ENCODE assay signal across 2 cellular contexts in the genomic region with DNA sequence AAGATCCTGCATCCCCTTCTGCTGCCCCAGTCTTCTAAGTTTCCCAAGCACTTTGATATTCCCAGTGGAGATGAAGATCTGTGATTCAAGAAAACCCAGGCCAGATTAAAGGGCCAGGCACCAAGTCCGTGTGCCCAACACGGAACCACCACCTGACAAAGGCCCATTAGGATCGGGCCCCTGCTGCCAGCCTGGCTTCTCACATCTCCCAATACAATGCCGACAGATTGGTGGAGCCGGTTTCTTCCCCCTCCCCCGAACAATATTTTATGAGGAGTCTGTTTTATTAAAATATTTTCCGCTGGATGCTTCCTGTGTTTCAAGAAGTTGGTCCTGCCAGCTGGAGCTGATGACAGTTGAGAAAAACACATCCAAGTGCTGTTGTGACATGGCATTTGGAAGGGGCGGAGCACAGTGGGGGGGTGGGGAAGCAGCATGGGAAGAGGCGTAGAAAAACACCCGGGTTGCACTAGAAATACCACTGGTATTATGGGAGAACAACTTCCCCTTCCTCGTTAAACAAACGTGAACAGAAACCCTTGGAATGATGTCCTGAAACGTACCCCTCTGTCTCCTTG.
TF ChIP-seq lines count a peak whose summit lies in the region.

No MANE protein-coding gene starts in this region.

TF ChIP-seq in IMR-90, 13 proteins besides CTCF, POLR2A, EP300 and RAD21:
- TF ChIP-seq ELK1 (IDR thresholded peaks at IDR 0.05; ENCODE audit: borderline replicate concordance, low read depth, low read length): no peak
- TF ChIP-seq MAZ (IDR thresholded peaks at IDR 0.05; ENCODE audit: borderline replicate concordance, low read depth, low read length): no peak
- no peak for TF ChIP-seq MAFK (IDR thresholded peaks at IDR 0.05; ENCODE audit: low read depth, low read length)
- no peak for TF ChIP-seq FOS (IDR thresholded peaks at IDR 0.05; ENCODE audit: low read depth, low read length)
- no peak for TF ChIP-seq SMC3 (IDR thresholded peaks at IDR 0.05; ENCODE audit: low read depth, low read length)

TF ChIP-seq in WTC11, 78 proteins besides CTCF, POLR2A, EP300 and RAD21:
- TF ChIP-seq, protein P1, sequence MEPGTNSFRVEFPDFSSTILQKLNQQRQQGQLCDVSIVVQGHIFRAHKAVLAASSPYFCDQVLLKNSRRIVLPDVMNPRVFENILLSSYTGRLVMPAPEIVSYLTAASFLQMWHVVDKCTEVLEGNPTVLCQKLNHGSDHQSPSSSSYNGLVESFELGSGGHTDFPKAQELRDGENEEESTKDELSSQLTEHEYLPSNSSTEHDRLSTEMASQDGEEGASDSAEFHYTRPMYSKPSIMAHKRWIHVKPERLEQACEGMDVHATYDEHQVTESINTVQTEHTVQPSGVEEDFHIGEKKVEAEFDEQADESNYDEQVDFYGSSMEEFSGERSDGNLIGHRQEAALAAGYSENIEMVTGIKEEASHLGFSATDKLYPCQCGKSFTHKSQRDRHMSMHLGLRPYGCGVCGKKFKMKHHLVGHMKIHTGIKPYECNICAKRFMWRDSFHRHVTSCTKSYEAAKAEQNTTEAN (CRISPR knock-in tag; IDR thresholded peaks at IDR 0.05): no peak
- no peak for TF ChIP-seq GRHL2 (CRISPR knock-in tag; IDR thresholded peaks at IDR 0.05; ENCODE audit: insufficient replicate concordance, severe bottlenecking)
- no peak for TF ChIP-seq OVOL2 (CRISPR knock-in tag; IDR thresholded peaks at IDR 0.05; ENCODE audit: borderline replicate concordance)
- TF ChIP-seq, protein P2, sequence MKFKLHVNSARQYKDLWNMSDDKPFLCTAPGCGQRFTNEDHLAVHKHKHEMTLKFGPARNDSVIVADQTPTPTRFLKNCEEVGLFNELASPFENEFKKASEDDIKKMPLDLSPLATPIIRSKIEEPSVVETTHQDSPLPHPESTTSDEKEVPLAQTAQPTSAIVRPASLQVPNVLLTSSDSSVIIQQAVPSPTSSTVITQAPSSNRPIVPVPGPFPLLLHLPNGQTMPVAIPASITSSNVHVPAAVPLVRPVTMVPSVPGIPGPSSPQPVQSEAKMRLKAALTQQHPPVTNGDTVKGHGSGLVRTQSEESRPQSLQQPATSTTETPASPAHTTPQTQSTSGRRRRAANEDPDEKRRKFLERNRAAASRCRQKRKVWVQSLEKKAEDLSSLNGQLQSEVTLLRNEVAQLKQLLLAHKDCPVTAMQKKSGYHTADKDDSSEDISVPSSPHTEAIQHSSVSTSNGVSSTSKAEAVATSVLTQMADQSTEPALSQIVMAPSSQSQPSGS (CRISPR knock-in tag; IDR thresholded peaks at IDR 0.05; ENCODE audit: borderline replicate concordance, low read depth): no peak
- TF ChIP-seq, protein P3, sequence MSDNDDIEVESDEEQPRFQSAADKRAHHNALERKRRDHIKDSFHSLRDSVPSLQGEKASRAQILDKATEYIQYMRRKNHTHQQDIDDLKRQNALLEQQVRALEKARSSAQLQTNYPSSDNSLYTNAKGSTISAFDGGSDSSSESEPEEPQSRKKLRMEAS (CRISPR knock-in tag; IDR thresholded peaks at IDR 0.05): no peak
- TF ChIP-seq TP53 (CRISPR knock-in tag; IDR thresholded peaks at IDR 0.05): no peak
- TF ChIP-seq CBFB (CRISPR knock-in tag; IDR thresholded peaks at IDR 0.05; ENCODE audit: low read depth): no peak
- no peak for TF ChIP-seq SOX15 (CRISPR knock-in tag; IDR thresholded peaks at IDR 0.05)
- no peak for TF ChIP-seq ERG (CRISPR knock-in tag; IDR thresholded peaks at IDR 0.05)
- TF ChIP-seq JUN (CRISPR knock-in tag; IDR thresholded peaks at IDR 0.05): no peak
